ENCODE assay signal across 9 cellular contexts in genomic region chr4:2415881-2416563, GRCh38. TPM values are rescaled to one million over a fixed set of nuclear protein-coding genes. Genes with fewer than 3 reads are reported as not detected.
DNase-seq lines count a peak whose midpoint lies in the region; ATAC-seq, FAIRE-seq and TF ChIP-seq lines count a peak whose summit lies in the region.
"Had no signal": no experiment of that assay in that cellular context is flagged by ENCODE, and none has a peak within 500 bp of the region (broad histone marks: within the 10 kb centered on the region; RNA-seq: fewer than 3 reads in every experiment).

No MANE protein-coding gene starts in this region.

- dilution Hi-C loops in endothelial cell of umbilical vein (cut with MboI; ENCODE audit: extremely low pct_ligation_motif_present, low sequenced_read_pairs) = no loop called here

- CTCF ChIA-PET in CD8-positive, alpha-beta T cell (lab: Charles Lee) = interaction anchor here (0.9 to 1.8 kb wide), 3 partner anchors 46 to 196 kb away, joined by 3 to 5 read pairs (median 4); no protein-coding TSS in a partner anchor
- CTCF ChIA-PET in endothelial cell of umbilical vein (lab: Charles Lee) = interaction anchor here (0.6 to 1.5 kb wide), 4 partner anchors 9 to 46 kb away, joined by 3 to 9 read pairs (median 4); no protein-coding TSS in a partner anchor

- H3K4me2 ChIP-seq in endothelial cell of umbilical vein (ENCODE audit: insufficient read depth, low read length) = peak overlapping the region; percentile 80
- peak overlapping the region; percentile 46 for H3K4me2 ChIP-seq in trophoblast cell (ENCODE audit: low read length)

- no peaks in the 10 kb centered on the region for H4K20me1 ChIP-seq in endothelial cell of umbilical vein (replicated peaks; ENCODE audit: control insufficient read depth, extremely low read depth, insufficient read depth, low read length)

- peaks cover 10% of the 10 kb centered on the region for H3K27me3 Mint-ChIP-seq in CD8-positive, alpha-beta T cell (ENCODE audit: low read depth)

- peak overlapping the region; percentile 77 for H3K4me3 Mint-ChIP-seq in CD8-positive, alpha-beta T cell

- no peak for TF ChIP-seq POLR2A in endothelial cell of umbilical vein (IDR thresholded peaks at IDR 0.05; ENCODE audit: low read depth, low read length)

- H3K79me2 ChIP-seq in endothelial cell of umbilical vein (ENCODE audit: control insufficient read depth, insufficient read depth, low read length) = peaks cover 37% of the 10 kb centered on the region
- no peaks in the 10 kb centered on the region for H3K79me2 ChIP-seq in trophoblast cell (ENCODE audit: control insufficient read depth, insufficient read depth, low read length, poor library complexity)

- WGBS in trophoblast cell (ENCODE audit: extremely low coverage, insufficient coverage, insufficient read length) = no CpG with 5 or more reads among the region's 17 CpGs

- no peaks in the 10 kb centered on the region for H3K79me1 ChIP-seq in trophoblast cell (ENCODE audit: low read length)

- H2BK5ac ChIP-seq in trophoblast cell (ENCODE audit: low read depth, low read length, poor library complexity) = no peak overlapping the region

- H3K9me3 Mint-ChIP-seq in CD8-positive, alpha-beta T cell = no peaks in the 10 kb centered on the region

- H3K18ac ChIP-seq in trophoblast cell (ENCODE audit: low read length) = no peak overlapping the region

- no peak overlapping the region for H2AK5ac ChIP-seq in trophoblast cell (ENCODE audit: low read length)

- no peak overlapping the region for H4K12ac ChIP-seq in trophoblast cell (ENCODE audit: low read depth, low read length)

- H2AFZ ChIP-seq in endothelial cell of umbilical vein (ENCODE audit: low read depth, low read length) = peak overlapping the region; percentile 26
- H2AFZ ChIP-seq in trophoblast cell (ENCODE audit: insufficient read depth, low read length, poor library complexity) = no peak overlapping the region

- no peak for ATAC-seq in CD8-positive, alpha-beta T cell
- no peak for ATAC-seq in HG03280 (IDR thresholded peaks at IDR 0.05; ENCODE audit: unreplicated experiment)

- H3K4me1 ChIP-seq in CD8-positive, alpha-beta T cell (ENCODE audit: insufficient read depth, low read length) = peaks cover 71% of the 10 kb centered on the region
- peaks cover 50% of the 10 kb centered on the region for H3K4me1 ChIP-seq in endothelial cell of umbilical vein (ENCODE audit: control insufficient read depth, extremely low read depth, insufficient read depth, low read length)
- peaks cover 9 to 18% of the 10 kb centered on the region in 2 experiments for H3K4me1 ChIP-seq in trophoblast cell (ENCODE audit: control insufficient read depth in 1 of 2, insufficient read depth in 2 of 2, low read length in 2 of 2)

- no peak overlapping the region for H4K91ac ChIP-seq in trophoblast cell (ENCODE audit: low read depth, low read length)

- intact Hi-C loops in CD8-positive, alpha-beta T cell (cut with DNase I, micrococcal nuclease) = loop anchor here (5.0 kb wide), 3 partner anchors 154 to 546 kb away; partner anchors contain the start of genes GRK4 (in 1 of the 2), MXD4 (in 1 of the 2), NOP14 (in 1 of the 2) and NSD2 (in 1 of the 2)
- intact Hi-C loops in endothelial cell of umbilical vein (cut with micrococcal nuclease) = loop anchor here (10.0 kb wide), 1 partner anchor 549 kb away; the partner anchor contains the start of genes GRK4 and NOP14

- no TSS peak for BruUV-seq in endothelial cell of umbilical vein (replicated peaks; lab: Mats Ljungman, UMichigan)

- no peaks in the 10 kb centered on the region for H3K36me3 ChIP-seq in CD8-positive, alpha-beta T cell (ENCODE audit: insufficient read depth, low read length)
- H3K36me3 ChIP-seq in SK-N-MC (ENCODE audit: insufficient read depth, low read length) (no peaks in the 10 kb centered on the region), endothelial cell of umbilical vein (ENCODE audit: control insufficient read depth in 2 of 2, extremely low read depth in 1 of 2, insufficient read depth in 2 of 2, low read length in 2 of 2) (no peaks in the 10 kb centered on the region), trophoblast cell (ENCODE audit: control insufficient read depth in 1 of 2, insufficient read depth in 2 of 2, low read length in 2 of 2) (no peaks in the 10 kb centered on the region)

- H3K4me1 Mint-ChIP-seq in CD8-positive, alpha-beta T cell (ENCODE audit: low read depth) = peaks cover 73% of the 10 kb centered on the region

- H3K27ac Mint-ChIP-seq in CD8-positive, alpha-beta T cell = peak overlapping the region; percentile 30

- H2BK12ac ChIP-seq in trophoblast cell (ENCODE audit: low read length) = no peak overlapping the region

- no peaks in the 10 kb centered on the region for H3K9me3 ChIP-seq in CD8-positive, alpha-beta T cell (ENCODE audit: low read length)
- H3K9me3 ChIP-seq in SK-N-MC (ENCODE audit: low read depth, low read length) (no peaks in the 10 kb centered on the region), endothelial cell of umbilical vein (replicated peaks; ENCODE audit: control insufficient read depth, insufficient read depth, low read length) (no peaks in the 10 kb centered on the region), trophoblast cell (ENCODE audit: insufficient read depth, low read depth, low read length) (peaks cover 3% of the 10 kb centered on the region)

- TF ChIP-seq CTCF in CD8-positive, alpha-beta T cell (IDR thresholded peaks at IDR 0.05) = no peak
- TF ChIP-seq CTCF in endothelial cell of umbilical vein (IDR thresholded peaks at IDR 0.05; ENCODE audit: extremely low read depth in 1 of 2, insufficient read depth in 1 of 2, low read depth in 1 of 2, low read length in 2 of 2) = no peak

- H3K9me1 ChIP-seq in endothelial cell of umbilical vein (replicated peaks; ENCODE audit: control insufficient read depth, extremely low read depth, insufficient read depth, low read length) = no peaks in the 10 kb centered on the region

- peaks cover 3% of the 10 kb centered on the region for H3K36me3 Mint-ChIP-seq in CD8-positive, alpha-beta T cell

- no peak overlapping the region for H3K23ac ChIP-seq in trophoblast cell (ENCODE audit: low read length)

- H3K9ac ChIP-seq in SK-N-MC (ENCODE audit: insufficient read length) (peak overlapping the region; percentile 22), endothelial cell of umbilical vein (replicated peaks; ENCODE audit: extremely low read depth, insufficient read depth, low read length) (peak overlapping the region; percentile 60), trophoblast cell (ENCODE audit: low read length) (no peak overlapping the region)

- no peak for DNase-seq in CD8-positive, alpha-beta T cell
- DNase-seq in SK-N-MC (ENCODE audit: low read depth, low spot score) (no peak), endothelial cell of umbilical vein (ENCODE audit: low read depth, low spot score) (no peak), trophoblast cell (no peak), NCI-H146 treated with DMSO at 0.1 percent for 48 hours (lab: John Stamatoyannopoulos, UW; ENCODE audit: unreplicated experiment) (no peak), NCI-H1436 (lab: John Stamatoyannopoulos, UW) (no peak), NAMALWA (ENCODE audit: low spot score) (no peak)
- DNase-seq: NCI-H1105 had no signal

- POLR2A ChIA-PET in CD8-positive, alpha-beta T cell (lab: Charles Lee) = interaction anchor here (1.0 to 1.3 kb wide), 2 partner anchors 120 to 134 kb away, joined by 3 read pairs; partner anchors contain the start of gene FAM193A
- POLR2A ChIA-PET in endothelial cell of umbilical vein (lab: Charles Lee) = interaction anchor here (0.6 kb wide), 1 partner anchor 298 kb away, joined by 3 read pairs; no protein-coding TSS in a partner anchor

- no peak overlapping the region for H3K14ac ChIP-seq in trophoblast cell (ENCODE audit: low read length)

- no peak overlapping the region for H2BK120ac ChIP-seq in trophoblast cell (ENCODE audit: insufficient read depth, low read length, poor library complexity)

- H3K4me3 ChIP-seq in CD8-positive, alpha-beta T cell (ENCODE audit: low read depth, low read length) = no peak overlapping the region
- H3K4me3 ChIP-seq in SK-N-MC (peak overlapping the region; percentile 31; the same call in 1 of the 2 replicates), endothelial cell of umbilical vein (replicated peaks in 1 of 3; ENCODE audit: insufficient read depth in 1 of 3, low read depth in 1 of 3, low read length in 3 of 3) (peak overlapping the region in 2 of 3 experiments; percentile 62 to 66), trophoblast cell (ENCODE audit: low read depth, low read length) (no peak overlapping the region)

- no peak overlapping the region for H4K8ac ChIP-seq in trophoblast cell (ENCODE audit: low read depth, low read length)

- no peak overlapping the region for H3K4ac ChIP-seq in trophoblast cell (ENCODE audit: low read depth, low read length)

- H3K27me3 ChIP-seq in CD8-positive, alpha-beta T cell (ENCODE audit: insufficient read depth, low read length) = peaks cover 10% of the 10 kb centered on the region
- H3K27me3 ChIP-seq in endothelial cell of umbilical vein (ENCODE audit: control insufficient read depth in 2 of 2, insufficient read depth in 2 of 2, low read length in 2 of 2) (peaks cover 16 to 20% of the 10 kb centered on the region in 2 experiments), trophoblast cell (ENCODE audit: insufficient read depth, low read length) (peaks cover 46% of the 10 kb centered on the region)

- H3K27ac ChIP-seq in CD8-positive, alpha-beta T cell (ENCODE audit: low read depth, low read length) = no peak overlapping the region
- peak overlapping the region; percentile 88 for H3K27ac ChIP-seq in SK-N-MC
- H3K27ac ChIP-seq in endothelial cell of umbilical vein (ENCODE audit: insufficient read depth, low read depth, low read length) = peak overlapping the region; percentile 42
- no peak overlapping the region for H3K27ac ChIP-seq in trophoblast cell (ENCODE audit: low read depth, low read length)

- no peak for FAIRE-seq in endothelial cell of umbilical vein (lab: Jason Lieb, UNC)

RNA-seq across cellular contexts. Expression of gene ZFYVE28, which starts 2.4 kb away (rescaled TPM):
- 10 to 100 TPM; 16.5 to 20.2 TPM for total RNA-seq in CD8-positive, alpha-beta T cell
- 7.1 and 10.8 TPM in 2 replicates for total RNA-seq in endothelial cell of umbilical vein
- 5.8 and 7.2 TPM in 2 replicates for polyA plus RNA-seq in endothelial cell of umbilical vein
- polyA plus RNA-seq in endothelial cell of umbilical vein (2011; cell fraction: cytosol; rRNA removed) = 2.9 and 4.4 TPM in 2 replicates
- 19.9 and 20.5 TPM in 2 replicates for polyA plus RNA-seq in endothelial cell of umbilical vein (2011; cell fraction: nucleus; rRNA removed)
- 3.4 and 4.1 TPM in 2 replicates for polyA plus RNA-seq in endothelial cell of umbilical vein (2012)
- 13.4 and 19.5 TPM in 2 replicates for polyA minus RNA-seq in endothelial cell of umbilical vein
- 2.8 TPM for polyA minus RNA-seq in endothelial cell of umbilical vein (2011; cell fraction: cytosol; rRNA and poly(A)+ RNA removed)
- 14.0 and 15.3 TPM in 2 replicates for polyA minus RNA-seq in endothelial cell of umbilical vein (2011; cell fraction: nucleus; rRNA and poly(A)+ RNA removed)
- polyA plus RNA-seq in trophoblast cell (2013) = 0.03 and 0.10 TPM in 2 replicates

RNA-seq across cellular contexts. Expression of gene CFAP99, which starts 2.7 kb away (rescaled TPM):
- total RNA-seq in CD8-positive, alpha-beta T cell = under 1 TPM; 0.22 to 0.36 TPM
- 0.12 TPM in 1 of 2 replicates, not detected in the other for total RNA-seq in endothelial cell of umbilical vein
- polyA plus RNA-seq in endothelial cell of umbilical vein = 0.03 TPM in 1 of 2 replicates, not detected in the other
- not detected in 2 replicates for polyA plus RNA-seq in endothelial cell of umbilical vein (2011; cell fraction: cytosol; rRNA removed)
- polyA plus RNA-seq in endothelial cell of umbilical vein (2011; cell fraction: nucleus; rRNA removed) = not detected in 2 replicates
- polyA plus RNA-seq in endothelial cell of umbilical vein (2012) = 0.15 TPM in 1 of 2 replicates, not detected in the other
- polyA minus RNA-seq in endothelial cell of umbilical vein = not detected in 2 replicates
- not detected for polyA minus RNA-seq in endothelial cell of umbilical vein (2011; cell fraction: cytosol; rRNA and poly(A)+ RNA removed)
- polyA minus RNA-seq in endothelial cell of umbilical vein (2011; cell fraction: nucleus; rRNA and poly(A)+ RNA removed) = not detected in 2 replicates
- polyA plus RNA-seq in trophoblast cell (2013) = not detected in 2 replicates

RNA-seq across cellular contexts. Expression of gene RNF4, which starts 52.9 kb away (rescaled TPM):
- total RNA-seq in CD8-positive, alpha-beta T cell = 100 to 1,000 TPM; 130 to 134 TPM
- total RNA-seq in endothelial cell of umbilical vein = 67.5 and 71.4 TPM in 2 replicates
- polyA plus RNA-seq in endothelial cell of umbilical vein = 56.9 and 64.3 TPM in 2 replicates
- polyA plus RNA-seq in endothelial cell of umbilical vein (2011; cell fraction: cytosol; rRNA removed) = 71.9 and 85.2 TPM in 2 replicates
- polyA plus RNA-seq in endothelial cell of umbilical vein (2011; cell fraction: nucleus; rRNA removed) = 65.4 and 73.0 TPM in 2 replicates
- polyA plus RNA-seq in endothelial cell of umbilical vein (2012) = 45.8 and 52.5 TPM in 2 replicates
- 60.7 and 73.2 TPM in 2 replicates for polyA minus RNA-seq in endothelial cell of umbilical vein
- polyA minus RNA-seq in endothelial cell of umbilical vein (2011; cell fraction: cytosol; rRNA and poly(A)+ RNA removed) = 34.3 TPM
- polyA minus RNA-seq in endothelial cell of umbilical vein (2011; cell fraction: nucleus; rRNA and poly(A)+ RNA removed) = 49.9 and 57.5 TPM in 2 replicates
- 42.2 and 43.1 TPM in 2 replicates for polyA plus RNA-seq in trophoblast cell (2013)

Comparison
In these comparisons a context has a peak if more than half of its experiments do, and no peak if none do; other contexts are left out.
1. H3K27ac ChIP-seq: peak in SK-N-MC (single experiment) and endothelial cell of umbilical vein (single experiment); none in CD8-positive, alpha-beta T cell (single experiment) and trophoblast cell (single experiment).
2. H3K4me3 ChIP-seq: peak in SK-N-MC (single experiment) and endothelial cell of umbilical vein (2 of 3); none in CD8-positive, alpha-beta T cell (single experiment) and trophoblast cell (single experiment).